In the genomic region with DNA sequence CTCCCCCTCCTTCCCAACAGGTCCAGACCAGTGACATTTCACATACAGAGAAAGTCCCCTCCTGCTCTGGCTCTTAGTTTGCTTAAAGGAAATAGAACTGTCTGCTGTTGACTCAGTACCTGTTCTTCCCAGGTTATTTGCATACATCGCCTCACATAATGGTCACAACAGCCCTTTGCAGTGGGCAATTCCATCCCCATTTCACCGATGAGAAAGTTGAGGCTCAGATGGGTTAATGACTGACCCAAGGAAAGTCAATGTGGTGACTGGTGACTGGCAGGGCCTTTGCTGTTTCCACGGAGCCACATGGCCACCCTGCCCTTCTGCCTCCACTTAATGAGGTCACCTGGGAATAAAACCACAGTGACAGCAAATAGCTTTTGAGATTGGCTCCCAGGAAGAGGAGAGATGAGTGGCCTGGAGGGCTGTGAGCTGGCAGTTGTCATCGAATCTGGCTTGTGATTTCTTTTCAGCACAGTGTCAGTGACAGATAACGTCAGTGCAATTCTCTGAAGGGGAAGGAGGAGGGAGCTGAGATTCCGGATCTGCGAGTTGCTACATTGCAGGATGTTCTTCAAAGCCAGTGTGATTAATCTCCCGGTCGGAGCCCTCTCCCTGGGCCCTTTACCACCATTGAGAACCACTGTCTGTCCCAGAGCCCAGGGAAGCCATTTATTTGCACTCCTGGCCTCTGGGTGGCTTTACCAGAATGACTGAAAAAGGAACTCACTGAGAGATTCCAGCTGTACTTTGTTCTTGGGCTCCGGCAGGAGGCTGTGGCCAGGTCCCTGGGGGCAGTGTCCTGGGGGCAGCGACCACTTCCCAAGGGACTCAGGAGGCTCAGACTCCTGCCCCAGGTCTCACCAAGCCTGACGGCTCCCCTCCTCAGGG, we compare ENCODE assay signal across 8 cellular contexts.
DNase-seq lines count a peak whose midpoint lies in the region; ATAC-seq, FAIRE-seq and TF ChIP-seq lines count a peak whose summit lies in the region.

No MANE protein-coding gene starts in this region.

- H3K27me3 Mint-ChIP-seq in stimulated activated naive B cell treated with anti-CD40 and anti-IgM and Interleukin-4, amounts not matched to agents 10 μg/mL and 1 μg/mL and 100 μg/mL, for 72 hours = peaks cover 6 to 7% of the 10 kb centered on the region in 2 donors
- H3K27me3 Mint-ChIP-seq in activated CD4-positive, alpha-beta memory T cell treated with anti-CD3 and anti-CD28 coated beads for 36 hours = no peaks in the 10 kb centered on the region

- H3K4me1 Mint-ChIP-seq in stimulated activated naive B cell treated with anti-CD40 and anti-IgM and Interleukin-4, amounts not matched to agents 10 μg/mL and 1 μg/mL and 100 μg/mL, for 72 hours = peaks cover 10 to 21% of the 10 kb centered on the region in 2 donors
- H3K4me1 Mint-ChIP-seq in activated CD4-positive, alpha-beta memory T cell treated with anti-CD3 and anti-CD28 coated beads for 36 hours (ENCODE audit: low read depth) = peaks cover 9% of the 10 kb centered on the region

- POLR2A ChIA-PET in activated CD4-positive, alpha-beta memory T cell treated with anti-CD3 and anti-CD28 coated beads for 36 hours (lab: Charles Lee) = no interaction called here

- no peak overlapping the region for H3K4me3 ChIP-seq in fibroblast of lung (replicated peaks in 1 of 4; ENCODE audit: control extremely low read depth in 1 of 4, insufficient read depth in 1 of 4, low read depth in 3 of 4, low read length in 4 of 4)
- no peak overlapping the region for H3K4me3 ChIP-seq in dorsolateral prefrontal cortex

- H3K4me1 ChIP-seq in fibroblast of lung (ENCODE audit: control insufficient read depth, extremely low read depth, insufficient read depth, low read length) = peaks cover 9% of the 10 kb centered on the region

- no peak overlapping the region for H3K27ac Mint-ChIP-seq in stimulated activated naive B cell treated with anti-CD40 and anti-IgM and Interleukin-4, amounts not matched to agents 10 μg/mL and 1 μg/mL and 100 μg/mL, for 72 hours
- H3K27ac Mint-ChIP-seq in activated CD4-positive, alpha-beta memory T cell treated with anti-CD3 and anti-CD28 coated beads for 36 hours = no peak overlapping the region

- H3K36me3 ChIP-seq in fibroblast of lung (ENCODE audit: control insufficient read depth, insufficient read depth, low read length) = no peaks in the 10 kb centered on the region

- no peak overlapping the region for H3K4me2 ChIP-seq in fibroblast of lung (ENCODE audit: extremely low read depth, insufficient read depth, low read length)

- H4K20me1 ChIP-seq in fibroblast of lung (ENCODE audit: control insufficient read depth, extremely low read depth, insufficient read depth, low read length) = no peaks in the 10 kb centered on the region

- intact Hi-C loops in activated CD4-positive, alpha-beta memory T cell treated with anti-CD3 and anti-CD28 coated beads for 36 hours (cut with micrococcal nuclease) = no loop called here
- intact Hi-C loops in dorsolateral prefrontal cortex (cut with DNase I) = no loop called here

- H3K27ac ChIP-seq in fibroblast of lung (ENCODE audit: insufficient read depth, low read length) = no peak overlapping the region
- no peak overlapping the region for H3K27ac ChIP-seq in dorsolateral prefrontal cortex

- no peak overlapping the region for H3K9ac ChIP-seq in fibroblast of lung (ENCODE audit: insufficient read depth, low read length)

- H3K9me3 ChIP-seq in fibroblast of lung (ENCODE audit: control insufficient read depth, insufficient read depth, low read depth, low read length) = no peaks in the 10 kb centered on the region

- peak; percentile 97 for FAIRE-seq in GM12892 (lab: Jason Lieb, UNC)

- no peaks in the 10 kb centered on the region for H3K9me3 Mint-ChIP-seq in stimulated activated naive B cell treated with anti-CD40 and anti-IgM and Interleukin-4, amounts not matched to agents 10 μg/mL and 1 μg/mL and 100 μg/mL, for 72 hours
- no peaks in the 10 kb centered on the region for H3K9me3 Mint-ChIP-seq in activated CD4-positive, alpha-beta memory T cell treated with anti-CD3 and anti-CD28 coated beads for 36 hours

- peak; percentile 30; the same call in 1 of the 2 replicates for TF ChIP-seq POLR2A in GM12892 (IDR thresholded peaks at IDR 0.05; ENCODE audit: low read depth, low read length)

- H3K79me2 ChIP-seq in fibroblast of lung (ENCODE audit: control insufficient read depth, insufficient read depth, low read length) = no peaks in the 10 kb centered on the region

- peak; percentile 73 for ATAC-seq in GM21717 (IDR thresholded peaks at IDR 0.05; ENCODE audit: unreplicated experiment)
- peak; percentile 36 to 45 for ATAC-seq in stimulated activated naive B cell treated with anti-CD40 and anti-IgM and Interleukin-4, amounts not matched to agents 10 μg/mL and 1 μg/mL and 100 μg/mL, for 72 hours (replicated peaks)

- H3K36me3 Mint-ChIP-seq in stimulated activated naive B cell treated with anti-CD40 and anti-IgM and Interleukin-4, amounts not matched to agents 10 μg/mL and 1 μg/mL and 100 μg/mL, for 72 hours = no peaks in the 10 kb centered on the region
- H3K36me3 Mint-ChIP-seq in activated CD4-positive, alpha-beta memory T cell treated with anti-CD3 and anti-CD28 coated beads for 36 hours = no peaks in the 10 kb centered on the region

- H3K4me3 Mint-ChIP-seq in stimulated activated naive B cell treated with anti-CD40 and anti-IgM and Interleukin-4, amounts not matched to agents 10 μg/mL and 1 μg/mL and 100 μg/mL, for 72 hours = no peak overlapping the region
- H3K4me3 Mint-ChIP-seq in activated CD4-positive, alpha-beta memory T cell treated with anti-CD3 and anti-CD28 coated beads for 36 hours = no peak overlapping the region

- H2AFZ ChIP-seq in fibroblast of lung (ENCODE audit: low read length) = no peak overlapping the region

- CTCF ChIA-PET in activated CD4-positive, alpha-beta memory T cell treated with anti-CD3 and anti-CD28 coated beads for 36 hours (lab: Charles Lee) = no interaction called here

- no peaks in the 10 kb centered on the region for H3K27me3 ChIP-seq in fibroblast of lung (ENCODE audit: control insufficient read depth, insufficient read depth, low read length)
- H3K27me3 ChIP-seq in dorsolateral prefrontal cortex = no peaks in the 10 kb centered on the region

- TF ChIP-seq CTCF in fibroblast of lung (conservative IDR thresholded peaks at IDR 0.05 in 1 of 2, IDR thresholded peaks at IDR 0.05 in 1 of 2; ENCODE audit: low read depth in 1 of 2, low read length in 2 of 2) (no peak), dorsolateral prefrontal cortex (IDR thresholded peaks at IDR 0.05 in 54 of 56, conservative IDR thresholded peaks at IDR 0.05 in 2 of 56; ENCODE audit: low read depth in 1 of 56, partially characterized antibody in 56 of 56) (no peak)

- DNase-seq in GM12892 (ENCODE audit: insufficient read length) = no peak
- DNase-seq in LHCN-M2 (ENCODE audit: low read depth) = peak; percentile 57
- peak; percentile 47 to 50 for DNase-seq in fibroblast of lung (ENCODE audit: low read depth in 2 of 2)
- DNase-seq in stimulated activated naive B cell treated with anti-CD40 and anti-IgM and Interleukin-4, amounts not matched to agents 10 μg/mL and 1 μg/mL and 100 μg/mL, for 72 hours = peak; percentile 8
- DNase-seq in activated CD4-positive, alpha-beta memory T cell treated with anti-CD3 and anti-CD28 coated beads for 36 hours = no peak
- no peak for DNase-seq in dorsolateral prefrontal cortex
- no peak for DNase-seq in activated naive CD4-positive, alpha-beta T cell (lab: John Stamatoyannopoulos, UW)

Comparison
In these comparisons a context has a peak if more than half of its experiments do, and no peak if none do; other contexts are left out.
1. DNase-seq: peak in LHCN-M2 (single experiment), fibroblast of lung (2 of 2) and stimulated activated naive B cell treated with anti-CD40 and anti-IgM and Interleukin-4, amounts not matched to agents 10 μg/mL and 1 μg/mL and 100 μg/mL, for 72 hours (single experiment); none in GM12892 (single experiment), activated CD4-positive, alpha-beta memory T cell treated with anti-CD3 and anti-CD28 coated beads for 36 hours (single experiment), dorsolateral prefrontal cortex (0 of 10) and activated naive CD4-positive, alpha-beta T cell (0 of 4).